Comparison of ENCODE assay signal across 14 cellular contexts in genomic region chr15:85604194-85604593, GRCh38.
DNase-seq lines count a peak whose midpoint lies in the region; ATAC-seq and TF ChIP-seq lines count a peak whose summit lies in the region.
"Had no signal": no experiment of that assay in that cellular context is flagged by ENCODE, and none has a peak within 500 bp of the region (broad histone marks: within the 10 kb centered on the region; RNA-seq: fewer than 3 reads in every experiment).

No MANE protein-coding gene starts in this region.

- WGBS in psoas muscle, 3 donors: 89 to 96% (median 93%) methylated on average over 3 of the region's 3 CpGs
- WGBS in adrenal gland, 4 donors: 96 to 100% (median 98%) methylated on average over 3 of the region's 3 CpGs

- POLR2A ChIA-PET in MCF 10A (lab: Yijun Ruan, JAX): interaction anchor here (0.6 to 1.0 kb wide), 3 partner anchors 12 to 30 kb away, joined by 3 to 4 read pairs (median 3); no protein-coding TSS in a partner anchor

- H3K27me3 Mint-ChIP-seq in MCF 10A (ENCODE audit: insufficient read depth, unreplicated experiment) (no peaks in the 10 kb centered on the region), T-helper 17 cell (no peaks in the 10 kb centered on the region)
- H3K27me3 Mint-ChIP-seq in stimulated activated memory B cell treated with anti-CD40 and anti-IgM and Interleukin-4, amounts not matched to agents 10 μg/mL and 1 μg/mL and 100 μg/mL, for 72 hours: no peaks in the 10 kb centered on the region
- H3K27me3 Mint-ChIP-seq: CD4-positive, alpha-beta T cell had no signal

- H3K4me1 Mint-ChIP-seq in MCF 10A (ENCODE audit: insufficient read depth, unreplicated experiment): peaks cover 6% of the 10 kb centered on the region
- H3K4me1 Mint-ChIP-seq in T-helper 17 cell: peaks cover 18% of the 10 kb centered on the region
- peaks cover 29% of the 10 kb centered on the region for H3K4me1 Mint-ChIP-seq in stimulated activated memory B cell treated with anti-CD40 and anti-IgM and Interleukin-4, amounts not matched to agents 10 μg/mL and 1 μg/mL and 100 μg/mL, for 72 hours
- H3K4me1 Mint-ChIP-seq: H9 had no signal

- H3K4me3 ChIP-seq in breast epithelium (no peak overlapping the region), psoas muscle (no peak overlapping the region), adrenal gland (no peak overlapping the region)

- ATAC-seq in T-helper 17 cell (no peak), psoas muscle (no peak), HG03520 (IDR thresholded peaks at IDR 0.05; ENCODE audit: unreplicated experiment) (no peak)
- no peak for ATAC-seq in stimulated activated memory B cell treated with anti-CD40 and anti-IgM and Interleukin-4, amounts not matched to agents 10 μg/mL and 1 μg/mL and 100 μg/mL, for 72 hours
- ATAC-seq: HepG2 had no signal

- H3K27me3 ChIP-seq in breast epithelium (no peaks in the 10 kb centered on the region), psoas muscle (ENCODE audit: insufficient read depth in 3 of 3, low read length in 2 of 3) (no peaks in the 10 kb centered on the region), adrenal gland (no peaks in the 10 kb centered on the region)
- H3K27me3 ChIP-seq: BE2C had no signal

- TF ChIP-seq CTCF in MCF 10A (IDR thresholded peaks at IDR 0.05; ENCODE audit: unreplicated experiment) (no peak), breast epithelium (IDR thresholded peaks at IDR 0.05) (no peak), psoas muscle (IDR thresholded peaks at IDR 0.05) (no peak), adrenal gland (IDR thresholded peaks at IDR 0.05) (no peak)

- TF ChIP-seq POLR2A in breast epithelium (IDR thresholded peaks at IDR 0.05): no peak
- no peak for TF ChIP-seq POLR2A in adrenal gland (IDR thresholded peaks at IDR 0.05)

- DNase-seq in MCF 10A (ENCODE audit: unreplicated experiment) (no peak), breast epithelium (ENCODE audit: low spot score in 2 of 2) (no peak), T-helper 17 cell (no peak), psoas muscle (no peak), adrenal gland (no peak)
- DNase-seq: ACHN; BE2C; C1 segment of cervical spinal cord; Caco-2; CD4-positive, alpha-beta T cell; H9 had no signal

- H3K4me3 Mint-ChIP-seq in MCF 10A (ENCODE audit: unreplicated experiment) (no peak overlapping the region), T-helper 17 cell (no peak overlapping the region)
- H3K4me3 Mint-ChIP-seq in stimulated activated memory B cell treated with anti-CD40 and anti-IgM and Interleukin-4, amounts not matched to agents 10 μg/mL and 1 μg/mL and 100 μg/mL, for 72 hours: no peak overlapping the region
- H3K4me3 Mint-ChIP-seq: CD4-positive, alpha-beta T cell; H9 had no signal

- H3K36me3 Mint-ChIP-seq in MCF 10A (ENCODE audit: insufficient read depth, unreplicated experiment): peaks cover 41% of the 10 kb centered on the region
- H3K36me3 Mint-ChIP-seq in T-helper 17 cell (ENCODE audit: low read depth): peaks cover 6% of the 10 kb centered on the region
- H3K36me3 Mint-ChIP-seq in stimulated activated memory B cell treated with anti-CD40 and anti-IgM and Interleukin-4, amounts not matched to agents 10 μg/mL and 1 μg/mL and 100 μg/mL, for 72 hours: peaks cover 16% of the 10 kb centered on the region

- H3K4me1 ChIP-seq in breast epithelium (peaks cover 0 to 15% of the 10 kb centered on the region in 2 donors), psoas muscle (peaks cover 44% of the 10 kb centered on the region), adrenal gland (replicated peaks in 1 of 2) (peaks cover 10 to 33% of the 10 kb centered on the region in 2 donors)

- BruUV-seq in MCF 10A (replicated peaks; lab: Mats Ljungman, UMichigan): no TSS peak

- H3K9me3 Mint-ChIP-seq in MCF 10A (ENCODE audit: unreplicated experiment): no peaks in the 10 kb centered on the region
- no peaks in the 10 kb centered on the region for H3K9me3 Mint-ChIP-seq in stimulated activated memory B cell treated with anti-CD40 and anti-IgM and Interleukin-4, amounts not matched to agents 10 μg/mL and 1 μg/mL and 100 μg/mL, for 72 hours
- H3K9me3 Mint-ChIP-seq: CD4-positive, alpha-beta T cell; H9 had no signal

- intact Hi-C loops in MCF 10A (cut with micrococcal nuclease) (no loop called here), breast epithelium (cut with DNase I; ENCODE audit: low total_unique reads) (no loop called here), psoas muscle (cut with DNase I) (no loop called here), adrenal gland (cut with DNase I) (no loop called here)

- H3K27ac ChIP-seq in breast epithelium (no peak overlapping the region), psoas muscle (peak overlapping the region; percentile 61), adrenal gland (no peak overlapping the region)

- H3K9me3 ChIP-seq in breast epithelium (no peaks in the 10 kb centered on the region), T-helper 17 cell (ENCODE audit: control insufficient read depth, low read length, poor library complexity, severe bottlenecking) (no peaks in the 10 kb centered on the region), psoas muscle (no peaks in the 10 kb centered on the region), adrenal gland (replicated peaks in 1 of 3) (no peaks in the 10 kb centered on the region)
- H3K9me3 ChIP-seq: BE2C, Caco-2 had no signal

- CTCF ChIA-PET in MCF 10A (lab: Yijun Ruan, JAX): interaction anchor here (0.6 to 0.7 kb wide), 2 partner anchors 70 to 301 kb away, joined by 3 to 6 read pairs; no protein-coding TSS in a partner anchor

- H3K27ac Mint-ChIP-seq in MCF 10A (ENCODE audit: low read depth, unreplicated experiment): peak overlapping the region; percentile 36
- peak overlapping the region; percentile 88 for H3K27ac Mint-ChIP-seq in T-helper 17 cell
- peak overlapping the region; percentile 1 for H3K27ac Mint-ChIP-seq in stimulated activated memory B cell treated with anti-CD40 and anti-IgM and Interleukin-4, amounts not matched to agents 10 μg/mL and 1 μg/mL and 100 μg/mL, for 72 hours

- H3K36me3 ChIP-seq in breast epithelium (no peaks in the 10 kb centered on the region), psoas muscle (ENCODE audit: insufficient read depth in 1 of 2, low read depth in 1 of 2) (no peaks in the 10 kb centered on the region), adrenal gland (replicated peaks in 1 of 2) (peaks cover 0 to 7% of the 10 kb centered on the region in 2 donors)
- H3K36me3 ChIP-seq: BE2C had no signal

Comparison
In these comparisons a context has a peak if more than half of its experiments do, and no peak if none do; other contexts are left out.
1. H3K27ac Mint-ChIP-seq: peak in every context shown above with its lines; median percentile 88 in T-helper 17 cell; 36 in MCF 10A; 1 in stimulated activated memory B cell treated with anti-CD40 and anti-IgM and Interleukin-4, amounts not matched to agents 10 μg/mL and 1 μg/mL and 100 μg/mL, for 72 hours.